ENCODE assay signal across 1 cellular context in the genomic region with DNA sequence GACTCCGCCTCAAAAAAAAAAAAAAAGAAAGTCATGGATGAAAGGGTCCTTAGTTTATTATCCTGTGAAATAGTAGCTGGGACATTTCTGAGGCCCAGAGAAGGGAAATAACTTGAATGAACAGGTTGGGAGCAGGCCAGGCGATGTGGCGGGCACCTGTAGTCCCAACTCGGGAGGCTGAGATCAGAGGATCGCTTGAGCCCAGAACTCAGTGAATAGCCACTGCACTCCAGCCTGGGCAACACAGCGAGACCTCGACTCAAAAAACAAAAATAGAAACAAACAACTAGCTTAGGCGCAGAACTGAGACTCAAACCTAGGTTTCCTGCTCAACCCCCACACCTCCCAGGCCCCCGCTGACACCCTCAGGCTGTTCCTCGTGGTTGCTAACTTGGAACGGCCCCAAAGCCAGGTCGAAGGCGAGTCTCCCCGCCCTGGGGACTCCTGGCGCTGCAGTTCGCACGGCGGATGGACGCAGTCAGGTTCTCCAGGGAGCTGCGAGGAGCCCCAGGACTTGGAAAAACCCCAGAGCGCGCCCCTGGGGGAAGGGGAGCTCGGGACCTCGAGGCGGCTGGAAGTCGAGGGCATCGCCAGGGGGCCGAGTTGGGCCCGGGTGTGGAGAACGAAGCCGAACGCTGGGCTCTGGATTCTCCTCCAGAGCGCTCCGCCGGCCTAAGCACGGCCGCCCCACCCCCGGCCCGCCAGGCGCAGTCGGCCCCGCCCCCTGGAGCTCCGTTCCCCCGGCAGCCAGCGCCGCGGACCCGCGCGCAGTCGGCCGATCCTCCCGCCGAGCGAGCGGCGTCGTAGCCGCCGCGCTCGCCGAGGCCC.
TF ChIP-seq lines count a peak whose summit lies in the region.

TSS of gene STOX1 (plus strand) at position 768 of the 828 bp plus-strand sequence. CDS start 93 bp downstream, outside the sequence.

TF ChIP-seq in HepG2, 621 proteins besides CTCF, POLR2A, EP300 and RAD21 (continued from another document and continues in another):
- TF ChIP-seq ARID4A (CRISPR knock-in tag; IDR thresholded peaks at IDR 0.05; ENCODE audit: borderline replicate concordance) (peak; percentile 34; the same call in 1 of the 2 replicates), ATF5 (CRISPR knock-in tag; IDR thresholded peaks at IDR 0.05; ENCODE audit: low read depth) (no peak), FLYWCH1 (CRISPR knock-in tag; IDR thresholded peaks at IDR 0.05) (no peak), RFXAP (CRISPR knock-in tag; IDR thresholded peaks at IDR 0.05; ENCODE audit: borderline replicate concordance) (0 out of 2 replicates have a peak, but pooled peaks have one; percentile 33), HOXA7 (CRISPR knock-in tag; IDR thresholded peaks at IDR 0.05) (no peak), PLSCR1 (CRISPR knock-in tag; IDR thresholded peaks at IDR 0.05; ENCODE audit: borderline replicate concordance) (no peak), ZMYM3 (CRISPR knock-in tag; IDR thresholded peaks at IDR 0.05) (peak; percentile 54; the same call in 1 of the 2 replicates), ZNF878 (CRISPR knock-in tag; IDR thresholded peaks at IDR 0.05) (no peak), GTF3A (CRISPR knock-in tag; conservative IDR thresholded peaks at IDR 0.05) (no peak), TEAD3 (CRISPR knock-in tag; optimal IDR thresholded peaks at IDR 0.05; ENCODE audit: borderline replicate concordance) (no peak), ZNF652 (CRISPR knock-in tag; IDR thresholded peaks at IDR 0.05; ENCODE audit: borderline replicate concordance, low read depth) (no peak), MEIS2 (CRISPR knock-in tag; IDR thresholded peaks at IDR 0.05) (no peak), ZNF83 (CRISPR knock-in tag; IDR thresholded peaks at IDR 0.05; ENCODE audit: borderline replicate concordance) (no peak; the same call in 1 of the 2 replicates), ZFP37 (CRISPR knock-in tag; IDR thresholded peaks at IDR 0.05; ENCODE audit: borderline replicate concordance) (no peak), ZNF484 (CRISPR knock-in tag; IDR thresholded peaks at IDR 0.05; ENCODE audit: borderline replicate concordance, low read depth) (no peak), ZNF570 (CRISPR knock-in tag; IDR thresholded peaks at IDR 0.05; ENCODE audit: borderline replicate concordance) (no peak), ZNF619 (CRISPR knock-in tag; IDR thresholded peaks at IDR 0.05) (no peak), ZNF569 (CRISPR knock-in tag; IDR thresholded peaks at IDR 0.05; ENCODE audit: borderline replicate concordance) (no peak), THYN1 (CRISPR knock-in tag; IDR thresholded peaks at IDR 0.05; ENCODE audit: borderline replicate concordance, low read depth) (no peak), IKZF4 (CRISPR knock-in tag; IDR thresholded peaks at IDR 0.05; ENCODE audit: borderline replicate concordance, low read depth, not compliant biosample characterization) (no peak), ERF (CRISPR knock-in tag; IDR thresholded peaks at IDR 0.05) (no peak), ZFP90 (CRISPR knock-in tag; IDR thresholded peaks at IDR 0.05; ENCODE audit: borderline replicate concordance) (peak; percentile 64; the same call in 1 of the 2 replicates), ZFAT (CRISPR knock-in tag; conservative IDR thresholded peaks at IDR 0.05) (0 out of 2 replicates have a peak, but pooled peaks have one; percentile 29), PAF1 (CRISPR knock-in tag; IDR thresholded peaks at IDR 0.05) (no peak), HBP1 (CRISPR knock-in tag; IDR thresholded peaks at IDR 0.05; ENCODE audit: low read depth) (no peak), CAMTA2 (CRISPR knock-in tag; IDR thresholded peaks at IDR 0.05; ENCODE audit: borderline replicate concordance) (no peak), ZNF549 (CRISPR knock-in tag; IDR thresholded peaks at IDR 0.05) (no peak), ZBTB20 (CRISPR knock-in tag; IDR thresholded peaks at IDR 0.05; ENCODE audit: borderline replicate concordance, low read depth) (no peak; the same call in 1 of the 2 replicates), KDM6A (CRISPR knock-in tag; IDR thresholded peaks at IDR 0.05; ENCODE audit: low read depth) (no peak), ZNF292 (CRISPR knock-in tag; IDR thresholded peaks at IDR 0.05; ENCODE audit: borderline replicate concordance, low read depth) (peak; percentile 72; the same call in 1 of the 2 replicates), GFI1 (CRISPR knock-in tag; IDR thresholded peaks at IDR 0.05; ENCODE audit: borderline replicate concordance) (no peak), GZF1 (CRISPR knock-in tag; IDR thresholded peaks at IDR 0.05) (no peak), MAFK (conservative IDR thresholded peaks at IDR 0.05 in 1 of 2, IDR thresholded peaks at IDR 0.05 in 1 of 2; ENCODE audit: low read length in 2 of 2) (no peak), ZNF709 (CRISPR knock-in tag; IDR thresholded peaks at IDR 0.05) (no peak), SP1 (IDR thresholded peaks at IDR 0.05) (no peak), SP1 (CRISPR knock-in tag; IDR thresholded peaks at IDR 0.05) (peak; percentile 32; the same call in 1 of the 2 replicates), ZNF17 (CRISPR knock-in tag; IDR thresholded peaks at IDR 0.05) (no peak), KAT8 (CRISPR knock-in tag; IDR thresholded peaks at IDR 0.05) (no peak), ZNF33A (CRISPR knock-in tag; IDR thresholded peaks at IDR 0.05; ENCODE audit: borderline replicate concordance) (no peak), MZF1 (CRISPR knock-in tag; IDR thresholded peaks at IDR 0.05; ENCODE audit: borderline replicate concordance) (no peak), ZNF251 (CRISPR knock-in tag; IDR thresholded peaks at IDR 0.05) (no peak), NRL (CRISPR knock-in tag; IDR thresholded peaks at IDR 0.05; ENCODE audit: borderline replicate concordance) (no peak), PHF21A (CRISPR knock-in tag; IDR thresholded peaks at IDR 0.05) (peak; percentile 19; the same call in 1 of the 2 replicates), ZNF598 (CRISPR knock-in tag; IDR thresholded peaks at IDR 0.05; ENCODE audit: borderline replicate concordance) (peak; percentile 75; the same call in 1 of the 2 replicates)
- TF ChIP-seq, protein P1, sequence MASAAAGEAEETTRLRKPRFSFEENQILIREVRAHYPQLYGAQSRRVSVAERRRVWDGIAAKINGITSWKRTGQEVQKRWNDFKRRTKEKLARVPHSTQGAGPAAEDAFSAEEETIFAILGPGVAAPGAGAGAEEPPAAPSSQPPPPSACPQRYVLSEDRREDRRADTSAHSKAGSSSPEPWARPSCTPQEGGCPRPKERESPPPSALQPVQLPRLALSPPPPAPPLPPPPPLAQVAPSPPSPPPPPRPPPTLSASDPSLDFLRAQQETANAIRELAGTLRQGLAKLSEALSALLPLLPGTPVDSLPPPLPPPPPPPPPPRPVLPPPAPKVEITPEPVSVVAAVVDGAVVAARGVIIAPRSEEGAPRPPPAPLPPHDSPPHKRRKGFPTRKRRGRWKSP (CRISPR knock-in tag; IDR thresholded peaks at IDR 0.05) = no peak; the same call in 1 of the 2 replicates
- TF ChIP-seq, protein P2, sequence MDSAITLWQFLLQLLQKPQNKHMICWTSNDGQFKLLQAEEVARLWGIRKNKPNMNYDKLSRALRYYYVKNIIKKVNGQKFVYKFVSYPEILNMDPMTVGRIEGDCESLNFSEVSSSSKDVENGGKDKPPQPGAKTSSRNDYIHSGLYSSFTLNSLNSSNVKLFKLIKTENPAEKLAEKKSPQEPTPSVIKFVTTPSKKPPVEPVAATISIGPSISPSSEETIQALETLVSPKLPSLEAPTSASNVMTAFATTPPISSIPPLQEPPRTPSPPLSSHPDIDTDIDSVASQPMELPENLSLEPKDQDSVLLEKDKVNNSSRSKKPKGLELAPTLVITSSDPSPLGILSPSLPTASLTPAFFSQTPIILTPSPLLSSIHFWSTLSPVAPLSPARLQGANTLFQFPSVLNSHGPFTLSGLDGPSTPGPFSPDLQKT (CRISPR knock-in tag; IDR thresholded peaks at IDR 0.05; ENCODE audit: borderline replicate concordance) = no peak
- TF ChIP-seq, protein P3, sequence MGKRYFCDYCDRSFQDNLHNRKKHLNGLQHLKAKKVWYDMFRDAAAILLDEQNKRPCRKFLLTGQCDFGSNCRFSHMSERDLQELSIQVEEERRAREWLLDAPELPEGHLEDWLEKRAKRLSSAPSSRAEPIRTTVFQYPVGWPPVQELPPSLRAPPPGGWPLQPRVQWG (CRISPR knock-in tag; IDR thresholded peaks at IDR 0.05; ENCODE audit: borderline replicate concordance, low read depth) = no peak
- TF ChIP-seq, protein P4, sequence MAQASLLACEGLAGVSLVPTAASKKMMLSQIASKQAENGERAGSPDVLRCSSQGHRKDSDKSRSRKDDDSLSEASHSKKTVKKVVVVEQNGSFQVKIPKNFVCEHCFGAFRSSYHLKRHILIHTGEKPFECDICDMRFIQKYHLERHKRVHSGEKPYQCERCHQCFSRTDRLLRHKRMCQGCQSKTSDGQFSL (CRISPR knock-in tag; IDR thresholded peaks at IDR 0.05) = no peak
- TF ChIP-seq, protein P5, sequence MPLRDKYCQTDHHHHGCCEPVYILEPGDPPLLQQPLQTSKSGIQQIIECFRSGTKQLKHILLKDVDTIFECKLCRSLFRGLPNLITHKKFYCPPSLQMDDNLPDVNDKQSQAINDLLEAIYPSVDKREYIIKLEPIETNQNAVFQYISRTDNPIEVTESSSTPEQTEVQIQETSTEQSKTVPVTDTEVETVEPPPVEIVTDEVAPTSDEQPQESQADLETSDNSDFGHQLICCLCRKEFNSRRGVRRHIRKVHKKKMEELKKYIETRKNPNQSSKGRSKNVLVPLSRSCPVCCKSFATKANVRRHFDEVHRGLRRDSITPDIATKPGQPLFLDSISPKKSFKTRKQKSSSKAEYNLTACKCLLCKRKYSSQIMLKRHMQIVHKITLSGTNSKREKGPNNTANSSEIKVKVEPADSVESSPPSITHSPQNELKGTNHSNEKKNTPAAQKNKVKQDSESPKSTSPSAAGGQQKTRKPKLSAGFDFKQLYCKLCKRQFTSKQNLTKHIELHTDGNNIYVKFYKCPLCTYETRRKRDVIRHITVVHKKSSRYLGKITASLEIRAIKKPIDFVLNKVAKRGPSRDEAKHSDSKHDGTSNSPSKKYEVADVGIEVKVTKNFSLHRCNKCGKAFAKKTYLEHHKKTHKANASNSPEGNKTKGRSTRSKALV (CRISPR knock-in tag; IDR thresholded peaks at IDR 0.05) = 0 out of 2 replicates have a peak, but pooled peaks have one; percentile 72
- TF ChIP-seq, protein P6, sequence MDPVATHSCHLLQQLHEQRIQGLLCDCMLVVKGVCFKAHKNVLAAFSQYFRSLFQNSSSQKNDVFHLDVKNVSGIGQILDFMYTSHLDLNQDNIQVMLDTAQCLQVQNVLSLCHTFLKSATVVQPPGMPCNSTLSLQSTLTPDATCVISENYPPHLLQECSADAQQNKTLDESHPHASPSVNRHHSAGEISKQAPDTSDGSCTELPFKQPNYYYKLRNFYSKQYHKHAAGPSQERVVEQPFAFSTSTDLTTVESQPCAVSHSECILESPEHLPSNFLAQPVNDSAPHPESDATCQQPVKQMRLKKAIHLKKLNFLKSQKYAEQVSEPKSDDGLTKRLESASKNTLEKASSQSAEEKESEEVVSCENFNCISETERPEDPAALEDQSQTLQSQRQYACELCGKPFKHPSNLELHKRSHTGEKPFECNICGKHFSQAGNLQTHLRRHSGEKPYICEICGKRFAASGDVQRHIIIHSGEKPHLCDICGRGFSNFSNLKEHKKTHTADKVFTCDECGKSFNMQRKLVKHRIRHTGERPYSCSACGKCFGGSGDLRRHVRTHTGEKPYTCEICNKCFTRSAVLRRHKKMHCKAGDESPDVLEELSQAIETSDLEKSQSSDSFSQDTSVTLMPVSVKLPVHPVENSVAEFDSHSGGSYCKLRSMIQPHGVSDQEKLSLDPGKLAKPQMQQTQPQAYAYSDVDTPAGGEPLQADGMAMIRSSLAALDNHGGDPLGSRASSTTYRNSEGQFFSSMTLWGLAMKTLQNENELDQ (CRISPR knock-in tag; IDR thresholded peaks at IDR 0.05; ENCODE audit: borderline replicate concordance) = no peak
